Comparison of ENCODE assay signal across 23 cellular contexts in genomic region chr22:50084085-50084484, GRCh38. TPM values are rescaled to one million over a fixed set of nuclear protein-coding genes. Genes with fewer than 3 reads are reported as not detected.
"Had no signal": no experiment of that assay in that cellular context is flagged by ENCODE, and none has a peak within 500 bp of the region (broad histone marks: within the 10 kb centered on the region; RNA-seq: fewer than 3 reads in every experiment).

No MANE protein-coding gene starts in this region.

- H3K27me3 ChIP-seq: upper lobe of left lung had no signal

- DNase-seq: activated CD4-positive, alpha-beta T cell treated with anti-CD3 and anti-CD28 coated beads for 36 hours; activated naive CD4-positive, alpha-beta T cell treated with anti-CD3 and anti-CD28 coated beads, Interleukin-2, amount 10 ng/mL, durations not matched to agents 7 days and 5 days; central memory CD4-positive, alpha-beta T cell; cortex of kidney; effector memory CD8-positive, alpha-beta T cell; hippocampal formation; left cardiac atrium; midbrain; naive B cell; nucleus accumbens; psoas muscle; stimulated activated CD4-positive, alpha-beta T cell treated with anti-CD3 and anti-CD28 coated beads, Interleukin-2, amount 100 ng/mL, for 24 hours; stimulated activated naive B cell treated with anti-CD40 and anti-IgM and Interleukin-4, amounts not matched to agents 10 μg/mL and 1 μg/mL and 100 μg/mL, for 72 hours; substantia nigra; T-cell; T1000 had no signal

- H3K9me3 Mint-ChIP-seq: activated T-helper 17 cell treated with anti-CD3 and anti-CD28 coated beads, Interleukin-2, amount 50 U/mL, for 72 hours; effector memory CD8-positive, alpha-beta T cell; immature natural killer cell had no signal

- ATAC-seq: activated CD4-positive, alpha-beta T cell treated with anti-CD3 and anti-CD28 coated beads for 36 hours; activated T-helper 17 cell treated with anti-CD3 and anti-CD28 coated beads, Interleukin-2, amount 50 U/mL, for 72 hours; effector memory CD8-positive, alpha-beta T cell; left cardiac atrium; psoas muscle; sciatic nerve; T-cell had no signal

- H3K27ac ChIP-seq: psoas muscle, upper lobe of left lung, VCaP had no signal

- H3K36me3 ChIP-seq: upper lobe of left lung had no signal

- H3K4me3 ChIP-seq: lung, psoas muscle, upper lobe of left lung had no signal

- H3K4me1 Mint-ChIP-seq: stimulated activated naive B cell treated with anti-CD40 and anti-IgM and Interleukin-4, amounts not matched to agents 10 μg/mL and 1 μg/mL and 100 μg/mL, for 72 hours had no signal

- H3K27ac Mint-ChIP-seq: activated CD4-positive, alpha-beta T cell treated with anti-CD3 and anti-CD28 coated beads for 36 hours; activated naive CD4-positive, alpha-beta T cell treated with anti-CD3 and anti-CD28 coated beads, Interleukin-2, amount 10 ng/mL, durations not matched to agents 7 days and 5 days; activated T-helper 17 cell treated with anti-CD3 and anti-CD28 coated beads, Interleukin-2, amount 50 U/mL, for 72 hours; stimulated activated naive B cell treated with anti-CD40 and anti-IgM and Interleukin-4, amounts not matched to agents 10 μg/mL and 1 μg/mL and 100 μg/mL, for 72 hours; T-cell had no signal

- H3K36me3 Mint-ChIP-seq: T-cell had no signal

- H3K9me3 ChIP-seq: psoas muscle, upper lobe of left lung had no signal

- H3K4me3 Mint-ChIP-seq: activated CD4-positive, alpha-beta T cell treated with anti-CD3 and anti-CD28 coated beads for 36 hours; activated naive CD4-positive, alpha-beta T cell treated with anti-CD3 and anti-CD28 coated beads, Interleukin-2, amount 10 ng/mL, durations not matched to agents 7 days and 5 days; activated T-helper 17 cell treated with anti-CD3 and anti-CD28 coated beads, Interleukin-2, amount 50 U/mL, for 72 hours; stimulated activated naive B cell treated with anti-CD40 and anti-IgM and Interleukin-4, amounts not matched to agents 10 μg/mL and 1 μg/mL and 100 μg/mL, for 72 hours; T-cell had no signal

- H3K4me1 ChIP-seq: psoas muscle had no signal

RNA-seq across cellular contexts. Expression of gene MLC1, which starts 1.1 kb away (rescaled TPM):
- total RNA-seq: activated CD4-positive, alpha-beta T cell treated with anti-CD3 and anti-CD28 coated beads for 36 hours; glomerular endothelial cell; psoas muscle had no signal

RNA-seq across cellular contexts. Expression of gene MOV10L1, which starts 5.7 kb away (rescaled TPM):
- total RNA-seq: activated T-helper 17 cell treated with anti-CD3 and anti-CD28 coated beads, Interleukin-2, amount 50 U/mL, for 72 hours had no signal

RNA-seq across cellular contexts. Expression of gene TTLL8, which starts 26.0 kb away (rescaled TPM):
- total RNA-seq: activated CD4-positive, alpha-beta T cell treated with anti-CD3 and anti-CD28 coated beads for 36 hours; activated T-helper 17 cell treated with anti-CD3 and anti-CD28 coated beads, Interleukin-2, amount 50 U/mL, for 72 hours; glomerular endothelial cell; left cardiac atrium; lung; psoas muscle; sciatic nerve; T-cell; upper lobe of left lung had no signal
